Comparison of ENCODE assay signal across 1 cellular context in genomic region chr20:22533823-22534751, GRCh38.
A peak's percentile ranks its signal among the peaks of the same experiment; 100 is the strongest.
TF ChIP-seq lines count a peak whose summit lies in the region.

No MANE protein-coding gene starts in this region.

TF ChIP-seq in HepG2, 621 proteins besides CTCF, POLR2A, EP300 and RAD21 (continued from another document and continues in another):
- TF ChIP-seq TBL1XR1 (IDR thresholded peaks at IDR 0.05; ENCODE audit: borderline replicate concordance, low read length, partially characterized antibody) (no peak), ZXDC (CRISPR knock-in tag; IDR thresholded peaks at IDR 0.05) (peak; percentile 81; the same call in 1 of the 2 replicates), RFX5 (IDR thresholded peaks at IDR 0.05; ENCODE audit: low read depth, low read length) (0 out of 2 replicates have a peak, but pooled peaks have one; percentile 21), ZMYM3 (CRISPR knock-in tag; IDR thresholded peaks at IDR 0.05) (peak; percentile 95), XRCC5 (optimal IDR thresholded peaks at IDR 0.05; ENCODE audit: low read length) (peak; percentile 87), ONECUT2 (CRISPR knock-in tag; IDR thresholded peaks at IDR 0.05) (peak; percentile 77), IRX3 (CRISPR knock-in tag; IDR thresholded peaks at IDR 0.05; ENCODE audit: borderline replicate concordance, low read depth) (peak; percentile 90; the same call in 1 of the 2 replicates), DZIP1 (CRISPR knock-in tag; IDR thresholded peaks at IDR 0.05) (peak; percentile 99), FLYWCH1 (CRISPR knock-in tag; IDR thresholded peaks at IDR 0.05) (peak; percentile 96), ZNF3 (CRISPR knock-in tag; IDR thresholded peaks at IDR 0.05) (peak; percentile 31; the same call in 1 of the 2 replicates), SIN3B (IDR thresholded peaks at IDR 0.05; ENCODE audit: low read length) (0 out of 2 replicates have a peak, but pooled peaks have one; percentile 11), ATF6 (CRISPR knock-in tag; conservative IDR thresholded peaks at IDR 0.05) (peak; percentile 88; the same call in 1 of the 2 replicates), TAF15 (IDR thresholded peaks at IDR 0.05; ENCODE audit: low read depth, low read length, poor library complexity, severe bottlenecking) (no peak), POLR2AphosphoS2 (IDR thresholded peaks at IDR 0.05; ENCODE audit: low read depth, low read length) (no peak), ZNF414 (CRISPR knock-in tag; IDR thresholded peaks at IDR 0.05) (peak; percentile 99; the same call in 1 of the 2 replicates), NAIF1 (CRISPR knock-in tag; IDR thresholded peaks at IDR 0.05; ENCODE audit: borderline replicate concordance) (peak; percentile 86), ZNF776 (CRISPR knock-in tag; IDR thresholded peaks at IDR 0.05) (peak; percentile 99), KDM5B (CRISPR knock-in tag; IDR thresholded peaks at IDR 0.05; ENCODE audit: borderline replicate concordance) (peak; percentile 99), KAT8 (CRISPR knock-in tag; IDR thresholded peaks at IDR 0.05) (peak; percentile 84), HMG20A (CRISPR knock-in tag; IDR thresholded peaks at IDR 0.05; ENCODE audit: borderline replicate concordance) (peak; percentile 77; the same call in 1 of the 2 replicates), ISL2 (CRISPR knock-in tag; IDR thresholded peaks at IDR 0.05) (peak; percentile 94), FOXP1 (IDR thresholded peaks at IDR 0.05) (no peak), FOXP1 (CRISPR knock-in tag; IDR thresholded peaks at IDR 0.05) (peak; percentile 76), BCL3 (CRISPR knock-in tag; IDR thresholded peaks at IDR 0.05) (peak; percentile 100), SNAPC2 (CRISPR knock-in tag; IDR thresholded peaks at IDR 0.05) (peak; percentile 98), HDAC2 (CRISPR knock-in tag; IDR thresholded peaks at IDR 0.05) (peak; percentile 100), SP5 (CRISPR knock-in tag; IDR thresholded peaks at IDR 0.05; ENCODE audit: borderline replicate concordance, low read depth) (peak; percentile 34; the same call in 1 of the 2 replicates), ZNF574 (CRISPR knock-in tag; IDR thresholded peaks at IDR 0.05) (peak; percentile 93), RNF219 (CRISPR knock-in tag; IDR thresholded peaks at IDR 0.05) (no peak), SMAD3 (CRISPR knock-in tag; IDR thresholded peaks at IDR 0.05) (peak; percentile 79; the same call in 1 of the 2 replicates), MXD4 (CRISPR knock-in tag; IDR thresholded peaks at IDR 0.05) (peak; percentile 98), ATF5 (CRISPR knock-in tag; IDR thresholded peaks at IDR 0.05; ENCODE audit: low read depth) (peak; percentile 98), RBFOX2 (IDR thresholded peaks at IDR 0.05; ENCODE audit: low read depth, low read length) (peak; percentile 52; the same call in 1 of the 2 replicates), NFAT5 (CRISPR knock-in tag; IDR thresholded peaks at IDR 0.05) (peak; percentile 99), CCAR2 (optimal IDR thresholded peaks at IDR 0.05; ENCODE audit: low read depth, low read length) (no peak)
